10 cellular contexts compared by ENCODE assay signal in the genomic region with DNA sequence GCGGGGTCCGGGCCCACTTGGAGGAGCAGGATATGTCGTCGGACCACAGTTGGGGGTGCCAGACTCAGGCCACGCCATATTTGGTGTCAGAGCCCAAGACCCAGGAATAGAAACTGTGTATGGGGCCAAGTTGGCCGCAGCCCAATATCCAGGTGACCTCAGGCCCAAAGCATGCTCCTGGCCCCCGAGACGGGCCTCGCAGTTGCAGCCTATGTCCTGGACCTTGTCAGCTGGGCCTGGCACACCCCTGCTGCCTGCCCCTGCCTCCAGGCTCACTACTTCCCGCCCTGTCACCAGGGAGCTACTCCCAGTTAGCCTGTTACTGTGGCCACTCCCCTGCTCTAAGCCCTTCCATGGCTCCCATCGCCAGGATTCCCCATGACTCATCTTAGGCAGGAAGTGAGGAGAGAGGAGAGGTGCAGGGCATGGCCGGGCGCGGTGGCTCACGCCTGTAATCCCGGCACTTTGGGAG. TPM values are rescaled to one million over a fixed set of nuclear protein-coding genes. Genes with fewer than 3 reads are reported as not detected.
DNase-seq lines count a peak whose midpoint lies in the region; FAIRE-seq and TF ChIP-seq lines count a peak whose summit lies in the region.
"Had no signal": no experiment of that assay in that cellular context is flagged by ENCODE, and none has a peak within 500 bp of the region (broad histone marks: within the 10 kb centered on the region; RNA-seq: fewer than 3 reads in every experiment).

No MANE protein-coding gene starts in this region.

- H3K27ac ChIP-seq in ascending aorta: peak overlapping the region; percentile 92 to 93
- peak overlapping the region; percentile 96 for H3K27ac ChIP-seq in left ventricle myocardium inferior (replicated peaks)
- peak overlapping the region; percentile 85 to 97 (median 92) for H3K27ac ChIP-seq in sigmoid colon

- 38 to 68% methylated on average over 16 of the region's 16 CpGs for WGBS in sigmoid colon, 2 donors

- TF ChIP-seq POLR2A in H54 (IDR thresholded peaks at IDR 0.05; ENCODE audit: low read depth, low read length): no peak
- TF ChIP-seq POLR2A in sigmoid colon (IDR thresholded peaks at IDR 0.05): no peak
- TF ChIP-seq POLR2A in erythroblast (IDR thresholded peaks at IDR 0.05; ENCODE audit: low read length): no peak

- H3K36me3 ChIP-seq in ascending aorta (peaks cover 17 to 22% of the 10 kb centered on the region in 2 donors), left ventricle myocardium inferior (peaks cover 33% of the 10 kb centered on the region), sigmoid colon (peaks cover 0 to 29% (median 3%) of the 10 kb centered on the region in 4 donors)

- peak; percentile 85 for DNase-seq in H54 (ENCODE audit: insufficient read length, low spot score)
- peak; percentile 92 to 97 for DNase-seq in ascending aorta (ENCODE audit: low spot score in 2 of 2)
- peak; percentile 91 for DNase-seq in left ventricle myocardium inferior
- peak; percentile 97 for DNase-seq in sigmoid colon
- DNase-seq in erythroblast (lab: John Stamatoyannopoulos, UW): no peak
- DNase-seq in inferior parietal cortex (ENCODE audit: extremely low spot score): no peak
- no peak for DNase-seq in stimulated activated CD4-positive, alpha-beta T cell treated with anti-CD3 and anti-CD28 coated beads, Interleukin-2, amount 100 ng/mL, for 48 hours
- DNase-seq in MV-4-11 (lab: John Stamatoyannopoulos, UW): no peak
- DNase-seq: activated B cell treated with CpG ODN at 0.5 μM for 24 hours, NCI-H187 had no signal

- intact Hi-C loops in ascending aorta (cut with DNase I) (loop anchor here (1.0 to 5.0 kb wide), 5 partner anchors 9 to 83 kb away; partner anchors contain the start of genes A4GALT and POLDIP3), left ventricle myocardium inferior (cut with micrococcal nuclease) (no loop called here), sigmoid colon (cut with DNase I) (no loop called here)

- no peak overlapping the region for H3K4me3 ChIP-seq in ascending aorta
- H3K4me3 ChIP-seq in left ventricle myocardium inferior: no peak overlapping the region
- H3K4me3 ChIP-seq in sigmoid colon: no peak overlapping the region

- no peaks in the 10 kb centered on the region for H3K27me3 ChIP-seq in ascending aorta
- H3K27me3 ChIP-seq in left ventricle myocardium inferior (ENCODE audit: low read depth): no peaks in the 10 kb centered on the region
- no peaks in the 10 kb centered on the region for H3K27me3 ChIP-seq in sigmoid colon

- H3K9me3 ChIP-seq in ascending aorta: no peaks in the 10 kb centered on the region
- H3K9me3 ChIP-seq in left ventricle myocardium inferior (replicated peaks): no peaks in the 10 kb centered on the region
- no peaks in the 10 kb centered on the region for H3K9me3 ChIP-seq in sigmoid colon

- FAIRE-seq in H54 (lab: Jason Lieb, UNC): no peak

- H3K4me1 ChIP-seq in ascending aorta: peaks cover 17 to 46% of the 10 kb centered on the region in 2 donors
- H3K4me1 ChIP-seq in left ventricle myocardium inferior: peaks cover 98% of the 10 kb centered on the region
- peaks cover 0 to 54% (median 54%) of the 10 kb centered on the region in 4 donors for H3K4me1 ChIP-seq in sigmoid colon

- TF ChIP-seq CTCF in ascending aorta (IDR thresholded peaks at IDR 0.05) (no peak), left ventricle myocardium inferior (IDR thresholded peaks at IDR 0.05; ENCODE audit: borderline replicate concordance) (no peak), sigmoid colon (IDR thresholded peaks at IDR 0.05) (no peak)

- TF ChIP-seq EP300 in sigmoid colon (IDR thresholded peaks at IDR 0.05): peak in 3 of 4 donors; percentile 63 to 87 (median 85)

RNA-seq across cellular contexts. Expression of gene A4GALT, which starts 23.1 kb away (rescaled TPM):
- total RNA-seq in ascending aorta (85.1 TPM), left ventricle myocardium inferior (94.9 TPM), sigmoid colon (10 to 100 TPM; 23.5 to 51.0 (median 27.7) TPM)
- 10 to 100 TPM in 2 of 3 donors, 1 to 10 TPM in 1; 1.6 to 17.3 (median 12.6) TPM for polyA plus RNA-seq in sigmoid colon

RNA-seq across cellular contexts. Expression of gene CYB5R3, which starts 48.4 kb away (rescaled TPM):
- total RNA-seq in ascending aorta: 455 TPM
- total RNA-seq in left ventricle myocardium inferior: 298 TPM
- total RNA-seq in sigmoid colon: 100 to 1,000 TPM in 2 of 4 donors, 10 to 100 TPM in 2; 71.5 to 156 (median 88.6) TPM
- 100 to 1,000 TPM in 1 of 3 donors, 10 to 100 TPM in 2; 44.9 to 158 (median 78.7) TPM for polyA plus RNA-seq in sigmoid colon

RNA-seq across cellular contexts. Expression of gene ATP5MGL, which starts 57.2 kb away (rescaled TPM):
- total RNA-seq in ascending aorta (not detected), left ventricle myocardium inferior (0.38 TPM), sigmoid colon (under 1 TPM in 1 of 4 donors, not detected in 3; 0.66 TPM)
- under 1 TPM in 1 of 3 donors, not detected in 2; 0.25 TPM for polyA plus RNA-seq in sigmoid colon

Comparison
In these comparisons a context has a peak if more than half of its experiments do, and no peak if none do; other contexts are left out.
1. DNase-seq: peak in H54 (single experiment), ascending aorta (2 of 2), left ventricle myocardium inferior (single experiment) and sigmoid colon (single experiment); none in erythroblast (0 of 2), inferior parietal cortex (single experiment), stimulated activated CD4-positive, alpha-beta T cell treated with anti-CD3 and anti-CD28 coated beads, Interleukin-2, amount 100 ng/mL, for 48 hours (0 of 2) and MV-4-11 (single experiment).
2. Peak in every context shown above with its lines, with median percentiles within 50 percentile points of each other: H3K27ac ChIP-seq.